Comparison of ENCODE assay signal across 8 cellular contexts in the genomic region with DNA sequence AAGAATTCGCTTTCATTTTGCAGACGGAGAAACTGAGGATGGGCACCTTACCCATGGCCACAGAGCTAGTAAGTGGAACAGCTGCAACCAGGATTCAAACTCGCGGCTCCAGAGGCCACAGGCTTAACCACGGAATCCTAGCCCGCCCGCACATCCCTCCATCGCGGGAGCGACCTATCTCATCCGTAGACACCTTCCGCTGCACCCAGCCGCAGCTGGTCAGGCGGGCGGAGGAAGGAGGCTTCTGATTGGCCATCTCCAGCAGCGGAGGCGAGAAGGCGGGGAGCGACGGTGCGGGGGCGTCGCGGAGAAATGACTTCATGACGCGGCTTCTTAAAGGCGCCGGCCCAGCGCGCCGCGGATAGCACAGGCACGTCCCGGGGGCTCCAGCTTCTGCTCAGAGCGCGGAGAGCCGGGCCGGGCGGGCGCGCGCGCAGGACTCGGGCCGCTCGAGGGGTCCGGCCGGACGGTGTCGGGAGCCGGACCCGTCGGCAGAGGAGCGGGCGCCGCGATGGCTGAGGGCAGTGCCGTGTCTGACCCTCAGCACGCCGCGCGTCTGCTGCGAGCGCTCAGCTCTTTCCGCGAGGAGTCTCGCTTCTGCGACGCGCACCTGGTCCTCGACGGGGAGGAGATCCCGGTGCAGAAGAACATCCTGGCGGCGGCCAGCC. TPM values are rescaled to one million over a fixed set of nuclear protein-coding genes. Genes with fewer than 3 reads are reported as not detected.
DNase-seq lines count a peak whose midpoint lies in the region; ATAC-seq and TF ChIP-seq lines count a peak whose summit lies in the region.

GAN (plus strand) TSS at position 360 of the 668 bp plus-strand sequence; CDS start at position 512, 152 bp downstream.

- peak within 1 kb of the TSS; percentile 28 to 88 for H3K27ac ChIP-seq in testis

- 1 to 2% methylated on average over 8 to 50 of the region's 75 CpGs for WGBS in testis, 2 donors

- H3K4me1 ChIP-seq in testis: peaks cover 7% of the 10 kb centered on the region

- H3K27me3 Mint-ChIP-seq in activated naive CD8-positive, alpha-beta T cell treated with anti-CD3 and anti-CD28 coated beads for 36 hours: no peaks in the 10 kb centered on the region

- H3K4me3 ChIP-seq in testis: peak within 1 kb of the TSS; percentile 71 to 90

- H3K9me3 Mint-ChIP-seq in activated naive CD8-positive, alpha-beta T cell treated with anti-CD3 and anti-CD28 coated beads for 36 hours: no peaks in the 10 kb centered on the region

- TF ChIP-seq CTCF in omental fat pad (IDR thresholded peaks at IDR 0.05) (no peak), testis (IDR thresholded peaks at IDR 0.05) (no peak)

- ATAC-seq in HG02642 (IDR thresholded peaks at IDR 0.05; ENCODE audit: poor library complexity, unreplicated experiment) (peak; percentile 95), omental fat pad (ENCODE audit: low FRiP score) (peak; percentile 97)

- H3K9me3 ChIP-seq in testis: no peaks in the 10 kb centered on the region

- H3K4me3 Mint-ChIP-seq in activated naive CD8-positive, alpha-beta T cell treated with anti-CD3 and anti-CD28 coated beads for 36 hours: peak within 1 kb of the TSS; percentile 97

- no peaks in the 10 kb centered on the region for H3K36me3 ChIP-seq in testis (ENCODE audit: low read depth, missing control alignments)

- peak within 1 kb of the TSS; percentile 86 for H3K27ac Mint-ChIP-seq in activated naive CD8-positive, alpha-beta T cell treated with anti-CD3 and anti-CD28 coated beads for 36 hours

- intact Hi-C loops in testis (cut with DNase I; ENCODE audit: low total_unique reads): no loop called here

- DNase-seq in NCI-H1105 (lab: John Stamatoyannopoulos, UW) (peak; percentile 83), SKM-1 (lab: John Stamatoyannopoulos, UW; ENCODE audit: unreplicated experiment) (peak; percentile 89), glomerular visceral epithelial cell (ENCODE audit: extremely low spot score) (peak; percentile 93), omental fat pad (ENCODE audit: low spot score) (peak; percentile 70), testis (peak; percentile 98)
- peak; percentile 95 for DNase-seq in activated naive CD8-positive, alpha-beta T cell treated with anti-CD3 and anti-CD28 coated beads for 36 hours

- TF ChIP-seq POLR2A in GM10847 (IDR thresholded peaks at IDR 0.05; ENCODE audit: extremely low read depth, insufficient read length): peak; percentile 74
- peak; percentile 15 for TF ChIP-seq POLR2A in testis (IDR thresholded peaks at IDR 0.05)

- H3K27me3 ChIP-seq in testis: no peaks in the 10 kb centered on the region

- peaks cover 62% of the 10 kb centered on the region for H3K4me1 Mint-ChIP-seq in activated naive CD8-positive, alpha-beta T cell treated with anti-CD3 and anti-CD28 coated beads for 36 hours

- peaks cover 2% of the 10 kb centered on the region for H3K36me3 Mint-ChIP-seq in activated naive CD8-positive, alpha-beta T cell treated with anti-CD3 and anti-CD28 coated beads for 36 hours

RNA-seq across cellular contexts. Expression of gene GAN, which starts in this region (rescaled TPM):
- total RNA-seq in activated naive CD8-positive, alpha-beta T cell treated with anti-CD3 and anti-CD28 coated beads for 36 hours: 10 to 100 TPM in 1 of 2 experiments, 1 to 10 TPM in 1; 10.0 to 10.7 TPM
- total RNA-seq in omental fat pad (10 to 100 TPM in 3 of 4 donors, 1 to 10 TPM in 1; 9.6 to 13.9 (median 10.9) TPM), testis (10 to 100 TPM; 10.7 to 10.9 TPM)
- polyA plus RNA-seq in testis (ENCODE audit: insufficient read depth, low read depth, low replicate concordance): 2.4 TPM

Comparison
In these comparisons a context has a peak if more than half of its experiments do, and no peak if none do; other contexts are left out.
1. Peak in every context shown above with its lines: DNase-seq, ATAC-seq, H3K4me3 ChIP-seq and H3K27ac ChIP-seq.